Comparison of ENCODE assay signal across 12 cellular contexts in the genomic region with DNA sequence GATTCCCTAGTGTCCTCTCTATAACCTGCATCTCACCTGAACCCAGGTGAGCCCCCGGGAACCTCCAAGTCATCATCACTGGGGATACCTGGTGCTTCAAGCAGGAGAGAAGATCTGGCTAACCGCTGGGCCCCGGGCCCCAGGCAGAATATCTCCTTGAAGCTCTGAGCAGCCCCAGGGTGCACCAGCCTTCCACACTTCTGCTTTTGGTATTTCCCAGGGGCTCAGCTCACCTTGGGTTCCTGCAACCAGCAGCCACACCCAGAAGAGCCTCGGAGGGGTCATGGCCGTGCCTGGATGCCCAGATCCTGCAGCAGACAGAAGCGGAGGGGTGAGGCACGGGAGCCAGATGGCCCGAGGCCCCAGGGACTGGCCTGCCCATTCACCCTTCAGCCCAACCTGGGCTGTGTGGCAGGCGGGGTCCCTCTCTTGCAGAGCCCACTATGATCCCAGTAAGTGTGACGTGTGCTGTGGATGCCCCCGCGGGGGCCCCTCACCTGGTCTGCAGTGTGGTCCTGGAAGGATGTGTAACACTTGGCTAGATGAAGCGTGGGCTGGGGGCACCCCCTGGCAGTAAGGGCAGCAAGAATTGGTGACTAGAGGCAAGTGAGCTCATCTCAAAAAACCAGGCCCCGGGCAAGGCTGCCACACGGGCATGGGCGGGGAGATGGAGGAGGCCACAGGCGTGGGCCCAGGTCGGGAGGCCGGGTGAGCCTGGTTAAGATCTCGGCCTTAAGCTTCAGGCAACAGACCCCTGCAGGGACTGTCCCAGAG. TPM values are rescaled to one million over a fixed set of nuclear protein-coding genes. Genes with fewer than 3 reads are reported as not detected.
DNase-seq lines count a peak whose midpoint lies in the region; ATAC-seq, FAIRE-seq and TF ChIP-seq lines count a peak whose summit lies in the region.
"Had no signal": no experiment of that assay in that cellular context is flagged by ENCODE, and none has a peak within 500 bp of the region (broad histone marks: within the 10 kb centered on the region; RNA-seq: fewer than 3 reads in every experiment).

No MANE protein-coding gene starts in this region.

- dilution Hi-C loops in keratinocyte (cut with MboI; ENCODE audit: extremely low pct_ligation_motif_present, low sequenced_read_pairs), result no loop called here

- H3K4me3 ChIP-seq in keratinocyte (ENCODE audit: control insufficient read depth in 2 of 3, extremely low read depth in 1 of 3, insufficient read depth in 2 of 3, low read depth in 1 of 3, low read length in 3 of 3) (peak overlapping the region in 1 of 3 experiments; percentile 6), testis (no peak overlapping the region), small intestine (ENCODE audit: low read depth in 1 of 2, low read length in 2 of 2) (peak overlapping the region in 1 of 2 donors; percentile 51)

- POLR2A ChIA-PET in activated CD4-positive, alpha-beta memory T cell treated with anti-CD3 and anti-CD28 coated beads, Interleukin-2, amount 10 ng/mL, durations not matched to agents 7 days and 5 days (lab: Charles Lee), result no interaction called here
- POLR2A ChIA-PET in activated CD4-positive, alpha-beta memory T cell treated with anti-CD3 and anti-CD28 coated beads for 36 hours (lab: Charles Lee), result no interaction called here

- no peak for DNase-seq in activated CD4-positive, alpha-beta memory T cell treated with anti-CD3 and anti-CD28 coated beads, Interleukin-2, amount 10 ng/mL, durations not matched to agents 7 days and 5 days
- no peak for DNase-seq in activated CD4-positive, alpha-beta memory T cell treated with anti-CD3 and anti-CD28 coated beads for 36 hours
- DNase-seq in keratinocyte (ENCODE audit: low read depth, low spot score), result no peak
- no peak for DNase-seq in testis
- DNase-seq in small intestine, result no peak
- DNase-seq: MM.1S had no signal

- peak overlapping the region; percentile 15 for H3K9ac ChIP-seq in keratinocyte (ENCODE audit: control insufficient read depth, extremely low read depth, insufficient read depth, low read length)

- no peaks in the 10 kb centered on the region for H3K9me3 ChIP-seq in keratinocyte (ENCODE audit: control insufficient read depth, low read depth, low read length)
- no peaks in the 10 kb centered on the region for H3K9me3 ChIP-seq in testis
- no peaks in the 10 kb centered on the region for H3K9me3 ChIP-seq in small intestine (ENCODE audit: control insufficient read depth, low read depth)

- no peak for ATAC-seq in activated T-helper 17 cell treated with anti-CD3 and anti-CD28 coated beads, Interleukin-2, amount 50 U/mL, for 72 hours (replicated peaks)
- ATAC-seq in HG03095 (IDR thresholded peaks at IDR 0.05; ENCODE audit: unreplicated experiment) (no peak), GM18861 (IDR thresholded peaks at IDR 0.05; ENCODE audit: unreplicated experiment) (no peak)
- ATAC-seq: stimulated activated effector memory CD8-positive, alpha-beta T cell treated with anti-CD3 and anti-CD28 coated beads, Interleukin-12 subunit alpha, Interleukin-12 subunit beta, amount 100 ng/mL, for 72 hours had no signal

- FAIRE-seq in keratinocyte (lab: Jason Lieb, UNC), result no peak
- FAIRE-seq in small intestine (lab: Jason Lieb, UNC), result no peak
- FAIRE-seq: colon, H1 had no signal

- peak overlapping the region; percentile 26 for H3K27ac Mint-ChIP-seq in activated CD4-positive, alpha-beta memory T cell treated with anti-CD3 and anti-CD28 coated beads, Interleukin-2, amount 10 ng/mL, durations not matched to agents 7 days and 5 days
- no peak overlapping the region for H3K27ac Mint-ChIP-seq in activated CD4-positive, alpha-beta memory T cell treated with anti-CD3 and anti-CD28 coated beads for 36 hours
- peak overlapping the region; percentile 9 for H3K27ac Mint-ChIP-seq in activated T-helper 17 cell treated with anti-CD3 and anti-CD28 coated beads, Interleukin-2, amount 50 U/mL, for 72 hours
- H3K27ac Mint-ChIP-seq: stimulated activated effector memory CD8-positive, alpha-beta T cell treated with anti-CD3 and anti-CD28 coated beads, Interleukin-12 subunit alpha, Interleukin-12 subunit beta, amount 100 ng/mL, for 72 hours had no signal

- CTCF ChIA-PET in activated CD4-positive, alpha-beta memory T cell treated with anti-CD3 and anti-CD28 coated beads, Interleukin-2, amount 10 ng/mL, durations not matched to agents 7 days and 5 days (lab: Charles Lee), result no interaction called here
- CTCF ChIA-PET in activated CD4-positive, alpha-beta memory T cell treated with anti-CD3 and anti-CD28 coated beads for 36 hours (lab: Charles Lee), result no interaction called here

- no peaks in the 10 kb centered on the region for H3K9me3 Mint-ChIP-seq in activated CD4-positive, alpha-beta memory T cell treated with anti-CD3 and anti-CD28 coated beads, Interleukin-2, amount 10 ng/mL, durations not matched to agents 7 days and 5 days
- H3K9me3 Mint-ChIP-seq in activated CD4-positive, alpha-beta memory T cell treated with anti-CD3 and anti-CD28 coated beads for 36 hours, result no peaks in the 10 kb centered on the region
- no peaks in the 10 kb centered on the region for H3K9me3 Mint-ChIP-seq in activated T-helper 17 cell treated with anti-CD3 and anti-CD28 coated beads, Interleukin-2, amount 50 U/mL, for 72 hours
- H3K9me3 Mint-ChIP-seq: stimulated activated effector memory CD8-positive, alpha-beta T cell treated with anti-CD3 and anti-CD28 coated beads, Interleukin-12 subunit alpha, Interleukin-12 subunit beta, amount 100 ng/mL, for 72 hours had no signal

- peaks cover 20% of the 10 kb centered on the region for H3K36me3 Mint-ChIP-seq in activated CD4-positive, alpha-beta memory T cell treated with anti-CD3 and anti-CD28 coated beads, Interleukin-2, amount 10 ng/mL, durations not matched to agents 7 days and 5 days (ENCODE audit: low read depth)
- H3K36me3 Mint-ChIP-seq in activated CD4-positive, alpha-beta memory T cell treated with anti-CD3 and anti-CD28 coated beads for 36 hours, result no peaks in the 10 kb centered on the region
- no peaks in the 10 kb centered on the region for H3K36me3 Mint-ChIP-seq in activated T-helper 17 cell treated with anti-CD3 and anti-CD28 coated beads, Interleukin-2, amount 50 U/mL, for 72 hours (ENCODE audit: low read depth)
- H3K36me3 Mint-ChIP-seq: stimulated activated effector memory CD8-positive, alpha-beta T cell treated with anti-CD3 and anti-CD28 coated beads, Interleukin-12 subunit alpha, Interleukin-12 subunit beta, amount 100 ng/mL, for 72 hours had no signal

- H3K27me3 Mint-ChIP-seq in activated CD4-positive, alpha-beta memory T cell treated with anti-CD3 and anti-CD28 coated beads, Interleukin-2, amount 10 ng/mL, durations not matched to agents 7 days and 5 days, result no peaks in the 10 kb centered on the region
- no peaks in the 10 kb centered on the region for H3K27me3 Mint-ChIP-seq in activated CD4-positive, alpha-beta memory T cell treated with anti-CD3 and anti-CD28 coated beads for 36 hours
- no peaks in the 10 kb centered on the region for H3K27me3 Mint-ChIP-seq in activated T-helper 17 cell treated with anti-CD3 and anti-CD28 coated beads, Interleukin-2, amount 50 U/mL, for 72 hours

- peaks cover 18% of the 10 kb centered on the region for H3K79me2 ChIP-seq in keratinocyte (ENCODE audit: control insufficient read depth, insufficient read depth, low read length)

- H3K27ac ChIP-seq in keratinocyte (ENCODE audit: control insufficient read depth, insufficient read depth, low read length) (no peak overlapping the region), testis (peak overlapping the region; percentile 49 to 68), small intestine (ENCODE audit: low read depth in 1 of 2, low read length in 1 of 2) (peak overlapping the region in 1 of 2 donors; percentile 46)

- no peak for TF ChIP-seq CTCF in keratinocyte (optimal IDR thresholded peaks at IDR 0.05 in 1 of 3, IDR thresholded peaks at IDR 0.05 in 1 of 3, conservative IDR thresholded peaks at IDR 0.05 in 1 of 3; ENCODE audit: extremely low read depth in 1 of 3, insufficient read depth in 2 of 3, low read length in 3 of 3)
- no peak for TF ChIP-seq CTCF in testis (IDR thresholded peaks at IDR 0.05)

- H2AFZ ChIP-seq in keratinocyte (ENCODE audit: control insufficient read depth, low read length), result no peak overlapping the region

- WGBS in testis, 2 donors, result 58 to 80% methylated on average over 7 to 20 of the region's 20 CpGs
- 48 to 68% (median 58%) methylated on average over 20 of the region's 20 CpGs for WGBS in small intestine, 3 donors

- H4K20me1 ChIP-seq in keratinocyte (ENCODE audit: control insufficient read depth, extremely low read depth, insufficient read depth, low read length), result no peaks in the 10 kb centered on the region

- intact Hi-C loops in activated CD4-positive, alpha-beta memory T cell treated with anti-CD3 and anti-CD28 coated beads for 36 hours (cut with micrococcal nuclease), result no loop called here
- intact Hi-C loops in testis (cut with DNase I; ENCODE audit: low total_unique reads), result no loop called here

- H3K4me1 ChIP-seq in keratinocyte (ENCODE audit: control insufficient read depth, extremely low read depth, insufficient read depth, low read length) (peaks cover 41% of the 10 kb centered on the region), testis (peaks cover 52% of the 10 kb centered on the region), small intestine (ENCODE audit: control insufficient read depth in 2 of 2, insufficient read depth in 1 of 2, low read depth in 1 of 2, low read length in 1 of 2) (peaks cover 0 to 12% of the 10 kb centered on the region in 2 donors)

- peak overlapping the region; percentile 49 for H3K4me3 Mint-ChIP-seq in activated CD4-positive, alpha-beta memory T cell treated with anti-CD3 and anti-CD28 coated beads, Interleukin-2, amount 10 ng/mL, durations not matched to agents 7 days and 5 days
- no peak overlapping the region for H3K4me3 Mint-ChIP-seq in activated CD4-positive, alpha-beta memory T cell treated with anti-CD3 and anti-CD28 coated beads for 36 hours
- peak overlapping the region; percentile 5 for H3K4me3 Mint-ChIP-seq in activated T-helper 17 cell treated with anti-CD3 and anti-CD28 coated beads, Interleukin-2, amount 50 U/mL, for 72 hours
- H3K4me3 Mint-ChIP-seq: stimulated activated effector memory CD8-positive, alpha-beta T cell treated with anti-CD3 and anti-CD28 coated beads, Interleukin-12 subunit alpha, Interleukin-12 subunit beta, amount 100 ng/mL, for 72 hours had no signal

- no peak overlapping the region for H3K4me2 ChIP-seq in keratinocyte (ENCODE audit: control insufficient read depth, extremely low read depth, insufficient read depth, low read depth, low read length)

- peaks cover 25% of the 10 kb centered on the region for H3K4me1 Mint-ChIP-seq in activated CD4-positive, alpha-beta memory T cell treated with anti-CD3 and anti-CD28 coated beads, Interleukin-2, amount 10 ng/mL, durations not matched to agents 7 days and 5 days
- H3K4me1 Mint-ChIP-seq in activated CD4-positive, alpha-beta memory T cell treated with anti-CD3 and anti-CD28 coated beads for 36 hours (ENCODE audit: low read depth), result peaks cover 15% of the 10 kb centered on the region
- no peaks in the 10 kb centered on the region for H3K4me1 Mint-ChIP-seq in activated T-helper 17 cell treated with anti-CD3 and anti-CD28 coated beads, Interleukin-2, amount 50 U/mL, for 72 hours
- H3K4me1 Mint-ChIP-seq: stimulated activated effector memory CD8-positive, alpha-beta T cell treated with anti-CD3 and anti-CD28 coated beads, Interleukin-12 subunit alpha, Interleukin-12 subunit beta, amount 100 ng/mL, for 72 hours had no signal

- no peaks in the 10 kb centered on the region for H3K9me1 ChIP-seq in keratinocyte (ENCODE audit: control insufficient read depth, extremely low read depth, insufficient read depth, low read length)

- no peak for TF ChIP-seq POLR2A in testis (IDR thresholded peaks at IDR 0.05)

- H3K27me3 ChIP-seq in keratinocyte (ENCODE audit: control insufficient read depth, extremely low read depth, insufficient read depth, low read length) (no peaks in the 10 kb centered on the region), testis (no peaks in the 10 kb centered on the region), small intestine (ENCODE audit: control insufficient read depth in 2 of 2, insufficient read depth in 2 of 2, low read length in 2 of 2) (no peaks in the 10 kb centered on the region)

- H3K36me3 ChIP-seq in keratinocyte (ENCODE audit: control insufficient read depth in 2 of 2, extremely low read depth in 1 of 2, insufficient read depth in 2 of 2, low read length in 2 of 2), result peaks cover 0 to 7% of the 10 kb centered on the region in 2 experiments
- H3K36me3 ChIP-seq in testis (ENCODE audit: low read depth, missing control alignments), result no peaks in the 10 kb centered on the region
- H3K36me3 ChIP-seq in small intestine (ENCODE audit: control insufficient read depth in 2 of 2, insufficient read depth in 2 of 2, low read length in 2 of 2), result no peaks in the 10 kb centered on the region

RNA-seq across cellular contexts. Expression of a gene that starts 2.6 kb away (rescaled TPM):
- total RNA-seq in activated CD4-positive, alpha-beta memory T cell treated with anti-CD3 and anti-CD28 coated beads, Interleukin-2, amount 10 ng/mL, durations not matched to agents 7 days and 5 days, result 100 to 1,000 TPM; 209 to 219 TPM
- total RNA-seq in activated CD4-positive, alpha-beta memory T cell treated with anti-CD3 and anti-CD28 coated beads for 36 hours, result 10 to 100 TPM; 48.0 to 49.5 TPM
- 10 to 100 TPM; 44.8 to 48.2 TPM for total RNA-seq in activated T-helper 17 cell treated with anti-CD3 and anti-CD28 coated beads, Interleukin-2, amount 50 U/mL, for 72 hours
- polyA plus RNA-seq in keratinocyte (53.0 to 137 TPM (median 97.1 TPM) in 3 replicates), testis (ENCODE audit: insufficient read depth, low read depth, low replicate concordance) (328 TPM), small intestine (100 to 1,000 TPM; 181 to 326 (median 255) TPM)
- 16.5 TPM for polyA plus RNA-seq in keratinocyte (2011; ENCODE audit: low read depth)
- polyA plus RNA-seq in keratinocyte (2011; cell fraction: cytosol; rRNA removed), result 63.1 and 93.6 TPM in 2 replicates
- polyA plus RNA-seq in keratinocyte (2011; cell fraction: nucleus; rRNA removed), result 277 and 483 TPM in 2 replicates
- 33.5 and 219 TPM in 2 replicates for polyA plus RNA-seq in keratinocyte (2012; ENCODE audit: low replicate concordance)
- polyA minus RNA-seq in keratinocyte, result 91.3 to 288 TPM (median 137 TPM) in 3 replicates
- 237 TPM for polyA minus RNA-seq in keratinocyte (2011; cell fraction: cytosol; rRNA and poly(A)+ RNA removed)
- polyA minus RNA-seq in keratinocyte (2011; cell fraction: nucleus; rRNA and poly(A)+ RNA removed), result 457 and 590 TPM in 2 replicates
- 100 to 1,000 TPM; 498 to 845 TPM for total RNA-seq in testis

RNA-seq across cellular contexts. Expression of a gene that starts 32.5 kb away (rescaled TPM):
- 10 to 100 TPM; 78.4 to 81.1 TPM for total RNA-seq in activated CD4-positive, alpha-beta memory T cell treated with anti-CD3 and anti-CD28 coated beads, Interleukin-2, amount 10 ng/mL, durations not matched to agents 7 days and 5 days
- total RNA-seq in activated CD4-positive, alpha-beta memory T cell treated with anti-CD3 and anti-CD28 coated beads for 36 hours, result 10 to 100 TPM; 63.3 to 65.4 TPM
- 10 to 100 TPM; 67.8 to 73.8 TPM for total RNA-seq in activated T-helper 17 cell treated with anti-CD3 and anti-CD28 coated beads, Interleukin-2, amount 50 U/mL, for 72 hours
- polyA plus RNA-seq in keratinocyte (53.2 to 78.1 TPM (median 54.6 TPM) in 3 replicates), testis (ENCODE audit: insufficient read depth, low read depth, low replicate concordance) (80.5 TPM), small intestine (10 to 100 TPM; 16.8 to 90.5 (median 20.3) TPM)
- polyA plus RNA-seq in keratinocyte (2011; ENCODE audit: low read depth), result 14.4 TPM
- 46.5 and 62.9 TPM in 2 replicates for polyA plus RNA-seq in keratinocyte (2011; cell fraction: cytosol; rRNA removed)
- 101 and 111 TPM in 2 replicates for polyA plus RNA-seq in keratinocyte (2011; cell fraction: nucleus; rRNA removed)
- polyA plus RNA-seq in keratinocyte (2012; ENCODE audit: low replicate concordance), result 37.7 and 65.6 TPM in 2 replicates
- 62.2 to 79.7 TPM (median 66.9 TPM) in 3 replicates for polyA minus RNA-seq in keratinocyte
- 106 TPM for polyA minus RNA-seq in keratinocyte (2011; cell fraction: cytosol; rRNA and poly(A)+ RNA removed)
- 120 and 137 TPM in 2 replicates for polyA minus RNA-seq in keratinocyte (2011; cell fraction: nucleus; rRNA and poly(A)+ RNA removed)
- total RNA-seq in testis, result 10 to 100 TPM; 60.6 to 64.1 TPM

RNA-seq across cellular contexts. Expression of a gene that starts 46.9 kb away (rescaled TPM):
- not detected for total RNA-seq in activated CD4-positive, alpha-beta memory T cell treated with anti-CD3 and anti-CD28 coated beads, Interleukin-2, amount 10 ng/mL, durations not matched to agents 7 days and 5 days
- total RNA-seq in activated CD4-positive, alpha-beta memory T cell treated with anti-CD3 and anti-CD28 coated beads for 36 hours, result under 1 TPM; 0.31 to 0.38 TPM
- total RNA-seq in activated T-helper 17 cell treated with anti-CD3 and anti-CD28 coated beads, Interleukin-2, amount 50 U/mL, for 72 hours, result not detected
- polyA plus RNA-seq in keratinocyte (6.6 to 17.2 TPM (median 14.3 TPM) in 3 replicates), testis (ENCODE audit: insufficient read depth, low read depth, low replicate concordance) (22.5 TPM), small intestine (10 to 100 TPM in 1 of 3 donors, 1 to 10 TPM in 1, under 1 TPM in 1; 0.67 to 57.4 (median 2.4) TPM)
- polyA plus RNA-seq in keratinocyte (2011; ENCODE audit: low read depth), result 0.25 TPM
- polyA plus RNA-seq in keratinocyte (2011; cell fraction: cytosol; rRNA removed), result 9.6 and 17.3 TPM in 2 replicates
- 22.3 and 34.7 TPM in 2 replicates for polyA plus RNA-seq in keratinocyte (2011; cell fraction: nucleus; rRNA removed)
- 1.2 and 18.7 TPM in 2 replicates for polyA plus RNA-seq in keratinocyte (2012; ENCODE audit: low replicate concordance)
- polyA minus RNA-seq in keratinocyte, result 7.8 to 26.3 TPM (median 17.1 TPM) in 3 replicates
- polyA minus RNA-seq in keratinocyte (2011; cell fraction: cytosol; rRNA and poly(A)+ RNA removed), result 31.3 TPM
- polyA minus RNA-seq in keratinocyte (2011; cell fraction: nucleus; rRNA and poly(A)+ RNA removed), result 28.9 and 39.9 TPM in 2 replicates
- total RNA-seq in testis, result 1 to 10 TPM; 9.1 to 9.8 TPM

RNA-seq across cellular contexts. Expression of a gene that starts 51.9 kb away (rescaled TPM):
- 1 to 10 TPM; 3.3 TPM for total RNA-seq in activated CD4-positive, alpha-beta memory T cell treated with anti-CD3 and anti-CD28 coated beads, Interleukin-2, amount 10 ng/mL, durations not matched to agents 7 days and 5 days
- total RNA-seq in activated CD4-positive, alpha-beta memory T cell treated with anti-CD3 and anti-CD28 coated beads for 36 hours, result 1 to 10 TPM; 1.1 TPM
- total RNA-seq in activated T-helper 17 cell treated with anti-CD3 and anti-CD28 coated beads, Interleukin-2, amount 50 U/mL, for 72 hours, result under 1 TPM; 0.74 to 0.86 TPM
- 1.2 to 5.7 TPM (median 2.3 TPM) in 3 replicates for polyA plus RNA-seq in keratinocyte
- polyA plus RNA-seq in keratinocyte (2011; ENCODE audit: low read depth), result 37.8 TPM
- 6.4 and 7.2 TPM in 2 replicates for polyA plus RNA-seq in keratinocyte (2011; cell fraction: cytosol; rRNA removed)
- 20.7 and 20.9 TPM in 2 replicates for polyA plus RNA-seq in keratinocyte (2011; cell fraction: nucleus; rRNA removed)
- 5.5 and 31.7 TPM in 2 replicates for polyA plus RNA-seq in keratinocyte (2012; ENCODE audit: low replicate concordance)
- polyA minus RNA-seq in keratinocyte, result 2.7 to 5.9 TPM (median 4.7 TPM) in 3 replicates
- polyA minus RNA-seq in keratinocyte (2011; cell fraction: cytosol; rRNA and poly(A)+ RNA removed), result 5.0 TPM
- 9.7 and 14.5 TPM in 2 replicates for polyA minus RNA-seq in keratinocyte (2011; cell fraction: nucleus; rRNA and poly(A)+ RNA removed)
- 100 to 1,000 TPM; 262 to 482 TPM for total RNA-seq in testis
- 465 TPM for polyA plus RNA-seq in testis (ENCODE audit: insufficient read depth, low read depth, low replicate concordance)
- polyA plus RNA-seq in small intestine, result 10 to 100 TPM; 12.7 to 84.6 (median 18.1) TPM

Comparison
In these comparisons a context has a peak if more than half of its experiments do, and no peak if none do; other contexts are left out.
1. RNA of a gene that starts 2.6 kb away (total RNA-seq): 498 to 845 TPM in testis and 209 to 219 TPM in activated CD4-positive, alpha-beta memory T cell treated with anti-CD3 and anti-CD28 coated beads, Interleukin-2, amount 10 ng/mL, durations not matched to agents 7 days and 5 days; 48.0 to 49.5 TPM in activated CD4-positive, alpha-beta memory T cell treated with anti-CD3 and anti-CD28 coated beads for 36 hours and 44.8 to 48.2 TPM in activated T-helper 17 cell treated with anti-CD3 and anti-CD28 coated beads, Interleukin-2, amount 50 U/mL, for 72 hours; every median in the first group is over 4 times any median in the second.
2. RNA of a gene that starts 46.9 kb away (total RNA-seq): 9.1 to 9.8 TPM in testis; 0.31 to 0.38 TPM in activated CD4-positive, alpha-beta memory T cell treated with anti-CD3 and anti-CD28 coated beads for 36 hours, not detected in activated CD4-positive, alpha-beta memory T cell treated with anti-CD3 and anti-CD28 coated beads, Interleukin-2, amount 10 ng/mL, durations not matched to agents 7 days and 5 days and not detected in activated T-helper 17 cell treated with anti-CD3 and anti-CD28 coated beads, Interleukin-2, amount 50 U/mL, for 72 hours; every median in the first group is over 4 times any median in the second.